19 cellular contexts compared by ENCODE assay signal in genomic region chr9:137398561-137399468, GRCh38. TPM values are rescaled to one million over a fixed set of nuclear protein-coding genes. Genes with fewer than 3 reads are reported as not detected.
DNase-seq lines count a peak whose midpoint lies in the region; ATAC-seq and TF ChIP-seq lines count a peak whose summit lies in the region.
"Had no signal": no experiment of that assay in that cellular context is flagged by ENCODE, and none has a peak within 500 bp of the region (broad histone marks: within the 10 kb centered on the region; RNA-seq: fewer than 3 reads in every experiment).

No MANE protein-coding gene starts in this region.

- peak overlapping the region; percentile 82 for H3K4me2 ChIP-seq in BLaER1
- H3K4me2 ChIP-seq in neural progenitor cell = no peak overlapping the region
- H3K4me2 ChIP-seq: A549, SK-N-SH had no signal

- no peak for TF ChIP-seq CTCF in neural progenitor cell (IDR thresholded peaks at IDR 0.05)

- peaks cover 70% of the 10 kb centered on the region for H3K4me1 ChIP-seq in BLaER1
- H3K4me1 ChIP-seq in neural progenitor cell = no peaks in the 10 kb centered on the region

- H3K27ac ChIP-seq in BLaER1 = peak overlapping the region; percentile 44; the same call in 1 of the 2 replicates
- no peak overlapping the region for H3K27ac ChIP-seq in neural progenitor cell
- H3K27ac ChIP-seq: A549, GM23248 had no signal

- no peak overlapping the region for H3K9ac ChIP-seq in BLaER1
- no peak overlapping the region for H3K9ac ChIP-seq in neural progenitor cell
- H3K9ac ChIP-seq: GM23248, SK-N-SH had no signal

- peak; percentile 39 for DNase-seq in H7
- peak; percentile 0 for DNase-seq in neural progenitor cell (ENCODE audit: low spot score)
- no peak for DNase-seq in C1 segment of cervical spinal cord (lab: John Stamatoyannopoulos, UW)
- DNase-seq in NCI-H1930 (lab: John Stamatoyannopoulos, UW) = no peak
- DNase-seq: DMS79 treated with DMSO at 0.1 percent for 48 hours, GM23248, HCEC 1CT, KG1, NCI-H1105 treated with DMSO at 0.1 percent for 48 hours, NCI-H1694, NCI-H774, OCI-M1, SHP77, SK-N-SH had no signal

- H3F3A ChIP-seq in neural progenitor cell (ENCODE audit: low read depth) = no peaks in the 10 kb centered on the region

- peaks cover 37% of the 10 kb centered on the region for H3K36me3 ChIP-seq in BLaER1
- no peaks in the 10 kb centered on the region for H3K36me3 ChIP-seq in H7 (replicated peaks; ENCODE audit: control insufficient read depth, insufficient read depth, low read length)
- H3K36me3 ChIP-seq in neural progenitor cell = no peaks in the 10 kb centered on the region

- peaks cover 41% of the 10 kb centered on the region for H3K4me1 Mint-ChIP-seq in dendritic cell treated with granulocyte-macrophage colony-stimulating factor and Interleukin-4, amounts not matched to agents 40 ng/mL and 50 ng/mL, for 4 days (ENCODE audit: low read depth)
- H3K4me1 Mint-ChIP-seq in neural progenitor cell = peaks cover 3% of the 10 kb centered on the region

- peaks cover 67% of the 10 kb centered on the region for H3K36me3 Mint-ChIP-seq in dendritic cell treated with granulocyte-macrophage colony-stimulating factor and Interleukin-4, amounts not matched to agents 40 ng/mL and 50 ng/mL, for 4 days (ENCODE audit: low read depth)
- H3K36me3 Mint-ChIP-seq in neural progenitor cell = peaks cover 24% of the 10 kb centered on the region

- H3K4me3 Mint-ChIP-seq in dendritic cell treated with granulocyte-macrophage colony-stimulating factor and Interleukin-4, amounts not matched to agents 40 ng/mL and 50 ng/mL, for 4 days = no peak overlapping the region
- H3K4me3 Mint-ChIP-seq in neural progenitor cell = no peak overlapping the region

- peaks cover 23% of the 10 kb centered on the region for H3K9me3 Mint-ChIP-seq in dendritic cell treated with granulocyte-macrophage colony-stimulating factor and Interleukin-4, amounts not matched to agents 40 ng/mL and 50 ng/mL, for 4 days
- peaks cover 20% of the 10 kb centered on the region for H3K9me3 Mint-ChIP-seq in neural progenitor cell

- peak overlapping the region; percentile 65 for H3K27ac Mint-ChIP-seq in dendritic cell treated with granulocyte-macrophage colony-stimulating factor and Interleukin-4, amounts not matched to agents 40 ng/mL and 50 ng/mL, for 4 days
- no peak overlapping the region for H3K27ac Mint-ChIP-seq in neural progenitor cell

- ATAC-seq in HG02571 (IDR thresholded peaks at IDR 0.05; ENCODE audit: unreplicated experiment) = no peak
- ATAC-seq: A549 had no signal

- peaks cover 58% of the 10 kb centered on the region for H3K9me3 ChIP-seq in BLaER1
- no peaks in the 10 kb centered on the region for H3K9me3 ChIP-seq in neural progenitor cell (ENCODE audit: low read depth)
- H3K9me3 ChIP-seq: A549, SK-N-SH had no signal

- H4K20me1 ChIP-seq in BLaER1 = peaks cover 18% of the 10 kb centered on the region
- H4K20me1 ChIP-seq in neural progenitor cell (ENCODE audit: low read depth) = no peaks in the 10 kb centered on the region

- no peaks in the 10 kb centered on the region for H3K27me3 Mint-ChIP-seq in dendritic cell treated with granulocyte-macrophage colony-stimulating factor and Interleukin-4, amounts not matched to agents 40 ng/mL and 50 ng/mL, for 4 days
- H3K27me3 Mint-ChIP-seq in neural progenitor cell (ENCODE audit: insufficient read depth, low read depth) = peaks cover 5% of the 10 kb centered on the region

- H3K4me3 ChIP-seq in BLaER1 (no peak overlapping the region), H7 (ENCODE audit: insufficient read depth, low read depth, low read length) (no peak overlapping the region), neural progenitor cell (no peak overlapping the region)
- H3K4me3 ChIP-seq: A549, GM23248 had no signal

- H3K27me3 ChIP-seq in BLaER1 (no peaks in the 10 kb centered on the region), H7 (ENCODE audit: control insufficient read depth, insufficient read depth, low read length) (no peaks in the 10 kb centered on the region), neural progenitor cell (no peaks in the 10 kb centered on the region)

- H3K79me2 ChIP-seq in neural progenitor cell (ENCODE audit: low read depth) = no peaks in the 10 kb centered on the region

- no peak overlapping the region for H2AFZ ChIP-seq in neural progenitor cell (replicated peaks)
- H2AFZ ChIP-seq: GM23248 had no signal

- intact Hi-C loops in dendritic cell treated with granulocyte-macrophage colony-stimulating factor and Interleukin-4, amounts not matched to agents 40 ng/mL and 50 ng/mL, for 4 days (cut with micrococcal nuclease) = no loop called here

RNA-seq across cellular contexts. Expression of gene EXD3, which starts 24.1 kb away (rescaled TPM):
- total RNA-seq in H7 (2014; rRNA removed; shearing (Covaris generic)) = 7.0 and 15.7 TPM in 2 replicates
- 4.7 and 25.1 TPM in 2 replicates for total RNA-seq in neural progenitor cell (ENCODE audit: low replicate concordance)

RNA-seq across cellular contexts. Expression of gene NOXA1, which starts 24.4 kb away (rescaled TPM):
- total RNA-seq in H7 (2014; rRNA removed; shearing (Covaris generic)) = 0.78 and 1.0 TPM in 2 replicates
- total RNA-seq in neural progenitor cell (ENCODE audit: low replicate concordance) = 0.39 and 0.65 TPM in 2 replicates

RNA-seq across cellular contexts. Expression of gene ENTPD8, which starts 42.3 kb away (rescaled TPM):
- 0.55 and 0.76 TPM in 2 replicates for total RNA-seq in H7 (2014; rRNA removed; shearing (Covaris generic))
- total RNA-seq in neural progenitor cell (ENCODE audit: low replicate concordance) = not detected in 2 replicates
- total RNA-seq: GM23248, NCI-H460 had no signal

Comparison
In these comparisons a context has a peak if more than half of its experiments do, and no peak if none do; other contexts are left out.
1. DNase-seq: peak in H7 (single experiment) and neural progenitor cell (single experiment); none in C1 segment of cervical spinal cord (0 of 14) and NCI-H1930 (0 of 2).